ENCODE assay signal across 28 cellular contexts in the genomic region with DNA sequence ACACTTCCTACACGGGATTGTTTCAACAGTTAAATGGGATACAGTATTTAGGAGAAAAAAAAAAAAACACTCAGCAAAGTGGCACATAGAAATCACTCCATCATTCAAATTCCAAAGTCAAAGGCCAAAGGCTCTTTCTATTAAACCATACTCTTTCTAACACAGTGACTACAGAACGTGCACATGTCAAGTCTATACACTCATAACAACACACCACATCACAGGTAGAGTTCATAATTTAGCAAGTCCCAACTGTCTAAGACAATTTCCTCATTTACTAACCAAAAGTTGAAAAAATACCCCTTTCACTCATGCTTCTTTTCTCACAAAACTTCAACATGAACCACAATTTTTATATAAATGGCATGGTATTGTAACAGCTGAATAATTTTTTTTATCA.
"Had no signal": no experiment of that assay in that cellular context is flagged by ENCODE, and none has a peak within 500 bp of the region (broad histone marks: within the 10 kb centered on the region; RNA-seq: fewer than 3 reads in every experiment).

No MANE protein-coding gene starts in this region.

- H3K9me3 ChIP-seq: stomach, suprapubic skin, testis, thoracic aorta, thyroid gland, tibial artery, tibial nerve, transverse colon, upper lobe of left lung, upper lobe of right lung, uterus, vagina had no signal

- H3K4me1 Mint-ChIP-seq: stimulated activated effector memory CD8-positive, alpha-beta T cell treated with anti-CD3 and anti-CD28 coated beads, Interleukin-12 subunit alpha, Interleukin-12 subunit beta, amount 100 ng/mL, for 72 hours; stimulated activated memory B cell treated with anti-CD40 and anti-IgM and Interleukin-4, amounts not matched to agents 10 μg/mL and 1 μg/mL and 100 μg/mL, for 72 hours; stimulated activated naive B cell treated with anti-CD40 and anti-IgM and Interleukin-4, amounts not matched to agents 10 μg/mL and 1 μg/mL and 100 μg/mL, for 72 hours; stimulated activated naive CD8-positive, alpha-beta T cell treated with anti-CD3 and anti-CD28 coated beads, Interleukin-15, amount 100 ng/mL, for 72 hours had no signal

- H3K27me3 Mint-ChIP-seq: type B pancreatic cell had no signal

- H3K4me1 ChIP-seq: suprapubic skin, testis, tibial artery, transverse colon, upper lobe of left lung, upper lobe of right lung, uterus, vagina had no signal

- ATAC-seq: stimulated activated effector memory CD8-positive, alpha-beta T cell treated with anti-CD3 and anti-CD28 coated beads, Interleukin-12 subunit alpha, Interleukin-12 subunit beta, amount 100 ng/mL, for 72 hours; stimulated activated memory B cell treated with anti-CD40 and anti-IgM and Interleukin-4, amounts not matched to agents 10 μg/mL and 1 μg/mL and 100 μg/mL, for 72 hours; stimulated activated naive B cell treated with anti-CD40 and anti-IgM and Interleukin-4, amounts not matched to agents 10 μg/mL and 1 μg/mL and 100 μg/mL, for 72 hours; stimulated activated naive CD8-positive, alpha-beta T cell treated with anti-CD3 and anti-CD28 coated beads, Interleukin-15, amount 100 ng/mL, for 72 hours; stimulated activated naive CD8-positive, alpha-beta T cell treated with anti-CD3 and anti-CD28 coated beads, Interleukin-15, Interleukin-2, amounts not matched to agents 100 U/mL and 50 U/mL, for 24 hours; upper lobe of right lung had no signal

- H3K9me3 Mint-ChIP-seq: stimulated activated effector memory CD8-positive, alpha-beta T cell treated with anti-CD3 and anti-CD28 coated beads, Interleukin-12 subunit alpha, Interleukin-12 subunit beta, amount 100 ng/mL, for 72 hours; stimulated activated memory B cell treated with anti-CD40 and anti-IgM and Interleukin-4, amounts not matched to agents 10 μg/mL and 1 μg/mL and 100 μg/mL, for 72 hours; stimulated activated naive B cell treated with anti-CD40 and anti-IgM and Interleukin-4, amounts not matched to agents 10 μg/mL and 1 μg/mL and 100 μg/mL, for 72 hours; stimulated activated naive CD8-positive, alpha-beta T cell treated with anti-CD3 and anti-CD28 coated beads, Interleukin-15, amount 100 ng/mL, for 72 hours; stimulated activated naive CD8-positive, alpha-beta T cell treated with anti-CD3 and anti-CD28 coated beads, Interleukin-15, Interleukin-2, amounts not matched to agents 100 ng/mL and 50 ng/mL, for 24 hours had no signal

- H3K27ac Mint-ChIP-seq: stimulated activated effector memory CD8-positive, alpha-beta T cell treated with anti-CD3 and anti-CD28 coated beads, Interleukin-12 subunit alpha, Interleukin-12 subunit beta, amount 100 ng/mL, for 72 hours; stimulated activated memory B cell treated with anti-CD40 and anti-IgM and Interleukin-4, amounts not matched to agents 10 μg/mL and 1 μg/mL and 100 μg/mL, for 72 hours; stimulated activated naive B cell treated with anti-CD40 and anti-IgM and Interleukin-4, amounts not matched to agents 10 μg/mL and 1 μg/mL and 100 μg/mL, for 72 hours; stimulated activated naive CD8-positive, alpha-beta T cell treated with anti-CD3 and anti-CD28 coated beads, Interleukin-15, amount 100 ng/mL, for 72 hours; stimulated activated naive CD8-positive, alpha-beta T cell treated with anti-CD3 and anti-CD28 coated beads, Interleukin-15, Interleukin-2, amounts not matched to agents 100 ng/mL and 50 ng/mL, for 24 hours; type B pancreatic cell had no signal

- H3K36me3 Mint-ChIP-seq: stimulated activated effector memory CD8-positive, alpha-beta T cell treated with anti-CD3 and anti-CD28 coated beads, Interleukin-12 subunit alpha, Interleukin-12 subunit beta, amount 100 ng/mL, for 72 hours; stimulated activated memory B cell treated with anti-CD40 and anti-IgM and Interleukin-4, amounts not matched to agents 10 μg/mL and 1 μg/mL and 100 μg/mL, for 72 hours; stimulated activated naive B cell treated with anti-CD40 and anti-IgM and Interleukin-4, amounts not matched to agents 10 μg/mL and 1 μg/mL and 100 μg/mL, for 72 hours had no signal

- H3K36me3 ChIP-seq: suprapubic skin, thoracic aorta, thyroid gland, transverse colon, upper lobe of left lung, upper lobe of right lung, uterus, vagina had no signal

- H3K4me3 Mint-ChIP-seq: stimulated activated effector memory CD8-positive, alpha-beta T cell treated with anti-CD3 and anti-CD28 coated beads, Interleukin-12 subunit alpha, Interleukin-12 subunit beta, amount 100 ng/mL, for 72 hours; stimulated activated memory B cell treated with anti-CD40 and anti-IgM and Interleukin-4, amounts not matched to agents 10 μg/mL and 1 μg/mL and 100 μg/mL, for 72 hours; stimulated activated naive B cell treated with anti-CD40 and anti-IgM and Interleukin-4, amounts not matched to agents 10 μg/mL and 1 μg/mL and 100 μg/mL, for 72 hours; stimulated activated naive CD8-positive, alpha-beta T cell treated with anti-CD3 and anti-CD28 coated beads, Interleukin-15, amount 100 ng/mL, for 72 hours; stimulated activated naive CD8-positive, alpha-beta T cell treated with anti-CD3 and anti-CD28 coated beads, Interleukin-15, Interleukin-2, amounts not matched to agents 100 ng/mL and 50 ng/mL, for 24 hours; type B pancreatic cell had no signal

- H3K4me3 ChIP-seq: stomach, suprapubic skin, testis, thoracic aorta, thyroid gland, tibial artery, tibial nerve, transverse colon, upper lobe of left lung, upper lobe of right lung, uterus, vagina had no signal

- H3K27ac ChIP-seq: stomach, suprapubic skin, testis, thoracic aorta, thyroid gland, tibial artery, tibial nerve, transverse colon, upper lobe of left lung, upper lobe of right lung, uterus, vagina had no signal

- H3K27me3 ChIP-seq: stomach, suprapubic skin, testis, thyroid gland, tibial artery, tibial nerve, transverse colon, upper lobe of left lung, upper lobe of right lung, uterus, vagina had no signal

- FAIRE-seq: urothelium cell line had no signal

- DNase-seq: stimulated activated CD4-positive, alpha-beta T cell treated with anti-CD3 and anti-CD28 coated beads, Interleukin-2, amount 100 ng/mL, for 48 hours; stimulated activated CD4-positive, alpha-beta T cell treated with anti-CD3 and anti-CD28 coated beads, Interleukin-4, amount 100 ng/mL, for 1 hour; stimulated activated CD4-positive, alpha-beta T cell treated with anti-CD3 and anti-CD28 coated beads, Interleukin-4, amount 100 ng/mL, for 24 hours; stimulated activated CD4-positive, alpha-beta T cell treated with anti-CD3 and anti-CD28 coated beads, Interleukin-4, amount 100 ng/mL, for 4 hours; stimulated activated CD8-positive, alpha-beta memory T cell treated with anti-CD3 and anti-CD28 coated beads, Interleukin-4, amount 100 ng/mL, for 48 hours; stimulated activated naive B cell treated with anti-CD40 and anti-IgM and Interleukin-4, amounts not matched to agents 10 μg/mL and 1 μg/mL and 100 μg/mL, for 72 hours; stimulated activated naive CD4-positive, alpha-beta T cell; stimulated activated naive CD4-positive, alpha-beta T cell treated with Interleukin-2 at 50 U/mL for 16 hours; stimulated activated naive CD8-positive, alpha-beta T cell treated with anti-CD3 and anti-CD28 coated beads, Interleukin-15, amount 100 ng/mL, for 72 hours; stimulated activated naive CD8-positive, alpha-beta T cell treated with anti-CD3 and anti-CD28 coated beads, Interleukin-15, Interleukin-2, amounts not matched to agents 100 U/mL and 50 U/mL, for 24 hours; stomach; substantia nigra; testis; thyroid gland; tibial artery; transverse colon; upper lobe of left lung; upper lobe of right lung; uterus had no signal
